ENCODE assay signal across 9 cellular contexts in the genomic region with DNA sequence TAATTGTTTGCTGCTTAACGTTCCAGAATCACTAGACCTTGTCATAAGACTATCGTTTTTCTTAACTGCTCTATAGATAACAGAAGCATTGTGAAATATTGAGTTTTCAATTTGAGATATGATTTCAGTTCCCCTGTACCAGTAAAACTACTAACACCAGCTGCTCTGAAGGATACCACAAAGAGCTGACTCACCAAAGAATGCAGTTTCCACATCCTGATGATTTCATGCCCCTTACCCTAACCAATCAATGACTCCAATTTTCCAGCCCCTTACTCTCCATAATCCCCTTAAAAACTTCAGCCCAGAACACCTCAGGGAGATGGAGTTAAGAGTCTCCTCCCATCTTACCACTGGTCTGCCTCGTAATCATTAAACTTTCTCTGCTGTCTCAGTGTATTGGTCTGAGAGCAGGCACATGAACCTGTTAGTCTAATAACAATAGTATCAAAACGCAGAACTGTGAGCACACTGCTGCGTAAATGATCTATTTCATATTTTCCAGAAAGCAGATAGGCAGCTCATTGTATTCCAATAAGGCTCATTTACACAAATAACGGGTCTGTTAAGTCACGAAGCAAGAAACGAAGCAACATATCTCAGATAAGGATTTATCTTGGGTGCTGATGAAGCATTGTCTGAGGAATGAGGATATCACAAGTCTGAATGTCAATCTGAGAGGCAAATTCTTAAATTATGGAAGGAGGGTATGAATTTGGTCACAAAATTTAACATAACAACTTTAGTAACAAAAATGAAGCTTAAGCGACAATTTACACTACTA. TPM values are rescaled to one million over a fixed set of nuclear protein-coding genes. Genes with fewer than 3 reads are reported as not detected.
DNase-seq lines count a peak whose midpoint lies in the region; ATAC-seq and TF ChIP-seq lines count a peak whose summit lies in the region.
"Had no signal": no experiment of that assay in that cellular context is flagged by ENCODE, and none has a peak within 500 bp of the region (broad histone marks: within the 10 kb centered on the region; RNA-seq: fewer than 3 reads in every experiment).

No MANE protein-coding gene starts in this region.

- H3K18ac ChIP-seq in IMR-90 (ENCODE audit: low read depth, low read length) (no peak overlapping the region), neuronal stem cell (ENCODE audit: low read length) (no peak overlapping the region)

- H3K9me1 ChIP-seq in IMR-90 (ENCODE audit: insufficient read depth, low read length) = no peaks in the 10 kb centered on the region

- DNase-seq in DND-41 (peak; percentile 28), IMR-90 (peak; percentile 58), neuronal stem cell (ENCODE audit: low spot score) (no peak), inferior parietal cortex (ENCODE audit: extremely low spot score) (no peak), glutamatergic neuron (no peak), cardiac septum (ENCODE audit: low spot score) (no peak)

- H3K27me3 Mint-ChIP-seq in activated naive CD8-positive, alpha-beta T cell = peaks cover 36% of the 10 kb centered on the region
- no peaks in the 10 kb centered on the region for H3K27me3 Mint-ChIP-seq in glutamatergic neuron (ENCODE audit: unreplicated experiment)

- H4K5ac ChIP-seq in IMR-90 (ENCODE audit: low read depth, low read length) = no peak overlapping the region

- no peak overlapping the region for H3K14ac ChIP-seq in IMR-90 (replicated peaks; ENCODE audit: low read depth, low read length)
- no peak overlapping the region for H3K14ac ChIP-seq in neuronal stem cell (ENCODE audit: low read length)

- H2BK12ac ChIP-seq in neuronal stem cell (ENCODE audit: low read length) = no peak overlapping the region

- BruUV-seq in IMR-90 (replicated peaks; lab: Mats Ljungman, UMichigan) = no TSS peak

- POLR2A ChIA-PET in IMR-90 (lab: Charles Lee; ENCODE audit: unreplicated experiment) = no interaction called here

- H3K9me3 Mint-ChIP-seq in activated naive CD8-positive, alpha-beta T cell (ENCODE audit: low read depth) = no peaks in the 10 kb centered on the region
- H3K9me3 Mint-ChIP-seq in glutamatergic neuron (ENCODE audit: unreplicated experiment) = no peaks in the 10 kb centered on the region

- no peak overlapping the region for H4K91ac ChIP-seq in IMR-90 (ENCODE audit: insufficient read depth, low read depth, low read length)
- no peak overlapping the region for H4K91ac ChIP-seq in neuronal stem cell (ENCODE audit: low read depth, low read length, poor library complexity)

- H3K4me1 ChIP-seq in DND-41 (ENCODE audit: insufficient read depth, low read length) = peaks cover 42% of the 10 kb centered on the region
- H3K4me1 ChIP-seq in IMR-90 (ENCODE audit: control insufficient read depth, insufficient read depth, low read length) = no peaks in the 10 kb centered on the region
- H3K4me1 ChIP-seq in neuronal stem cell (ENCODE audit: control insufficient read depth in 2 of 2, insufficient read depth in 1 of 2, low read depth in 1 of 2, low read length in 2 of 2) = no peaks in the 10 kb centered on the region

- no peaks in the 10 kb centered on the region for H3K36me3 Mint-ChIP-seq in activated naive CD8-positive, alpha-beta T cell
- no peaks in the 10 kb centered on the region for H3K36me3 Mint-ChIP-seq in glutamatergic neuron (ENCODE audit: unreplicated experiment)

- H3K27ac Mint-ChIP-seq in activated naive CD8-positive, alpha-beta T cell = peak overlapping the region; percentile 1
- H3K27ac Mint-ChIP-seq in glutamatergic neuron (ENCODE audit: unreplicated experiment) = no peak overlapping the region

- WGBS in IMR-90 (ENCODE audit: extremely low coverage in 2 of 2, insufficient read length in 1 of 2), 2 experiments = no CpG with 5 or more reads among the region's 9 CpGs
- WGBS in neuronal stem cell (ENCODE audit: extremely low coverage in 2 of 2, insufficient read length in 2 of 2, insufficient replicate concordance in 1 of 2), 2 donors = no CpG with 5 or more reads among the region's 9 CpGs

- H3K4me3 ChIP-seq in DND-41 (ENCODE audit: low read depth in 1 of 2, low read length in 2 of 2) = no peak overlapping the region
- H3K4me3 ChIP-seq in IMR-90 (ENCODE audit: insufficient read depth, low read depth, low read length) = no peak overlapping the region
- H3K4me3 ChIP-seq in neuronal stem cell (ENCODE audit: low read length in 2 of 2) = no peak overlapping the region
- H3K4me3 ChIP-seq: thoracic aorta had no signal

- H3K9ac ChIP-seq in DND-41 (ENCODE audit: low read depth, low read length) (0 out of 2 replicates have a peak overlapping the region, but pooled peaks have one; percentile 12), IMR-90 (ENCODE audit: low read depth, low read length) (peak overlapping the region; percentile 34; the same call in 1 of the 2 replicates), neuronal stem cell (ENCODE audit: low read depth, low read length, poor library complexity) (no peak overlapping the region)

- no peaks in the 10 kb centered on the region for H3K36me3 ChIP-seq in DND-41 (ENCODE audit: insufficient read depth, low read length)
- H3K36me3 ChIP-seq in IMR-90 (ENCODE audit: control insufficient read depth, insufficient read depth, low read length) = no peaks in the 10 kb centered on the region
- no peaks in the 10 kb centered on the region for H3K36me3 ChIP-seq in neuronal stem cell (replicated peaks in 1 of 2; ENCODE audit: control insufficient read depth in 2 of 2, insufficient read depth in 2 of 2, low read length in 2 of 2)
- H3K36me3 ChIP-seq: thoracic aorta had no signal

- dilution Hi-C loops in IMR-90 (cut with HindIII; ENCODE audit: low sequenced_read_pairs, unreplicated experiment) = no loop called here

- H2BK5ac ChIP-seq in IMR-90 (ENCODE audit: low read depth, low read length, poor library complexity, severe bottlenecking) (no peak overlapping the region), neuronal stem cell (ENCODE audit: low read length) (no peak overlapping the region)

- H3K79me1 ChIP-seq in IMR-90 (ENCODE audit: low read depth in 1 of 2, low read length in 2 of 2) (no peaks in the 10 kb centered on the region), neuronal stem cell (ENCODE audit: low read depth, low read length) (no peaks in the 10 kb centered on the region)

- no peak overlapping the region for H3K23ac ChIP-seq in IMR-90 (ENCODE audit: low read depth, low read length)
- no peak overlapping the region for H3K23ac ChIP-seq in neuronal stem cell (ENCODE audit: low read depth, low read length, poor library complexity)

- intact Hi-C loops in IMR-90 (cut with micrococcal nuclease) (no loop called here), cardiac septum (cut with DNase I) (no loop called here)

- H3K27me3 ChIP-seq in DND-41 (ENCODE audit: insufficient read depth, low read length, poor library complexity) = no peaks in the 10 kb centered on the region
- H3K27me3 ChIP-seq in IMR-90 (ENCODE audit: control insufficient read depth, insufficient read depth, low read length) = no peaks in the 10 kb centered on the region
- peaks cover 0 to 2% (median 0%) of the 10 kb centered on the region in 3 experiments for H3K27me3 ChIP-seq in neuronal stem cell (ENCODE audit: control insufficient read depth in 3 of 3, insufficient read depth in 3 of 3, low read depth in 1 of 3, low read length in 3 of 3)

- peak overlapping the region; percentile 54 for H3K4me2 ChIP-seq in DND-41 (ENCODE audit: insufficient read depth, low read length)
- peak overlapping the region; percentile 87 for H3K4me2 ChIP-seq in IMR-90 (ENCODE audit: low read depth, low read length)
- no peak overlapping the region for H3K4me2 ChIP-seq in neuronal stem cell (ENCODE audit: insufficient read depth, low read length, poor library complexity, severe bottlenecking)

- in situ Hi-C loops in IMR-90 (cut with MboI; ENCODE audit: low sequenced_read_pairs) = no loop called here

- H2AFZ ChIP-seq in DND-41 (ENCODE audit: low read depth, low read length) (no peak overlapping the region; the same call in 1 of the 2 replicates), IMR-90 (replicated peaks; ENCODE audit: low read length, poor library complexity) (peak overlapping the region; percentile 62), neuronal stem cell (ENCODE audit: low read length) (peak overlapping the region; percentile 24)

- peaks cover 16% of the 10 kb centered on the region for H3K4me1 Mint-ChIP-seq in activated naive CD8-positive, alpha-beta T cell (ENCODE audit: low read depth)
- H3K4me1 Mint-ChIP-seq in glutamatergic neuron (ENCODE audit: low read depth, unreplicated experiment) = peaks cover 10% of the 10 kb centered on the region

- H2BK120ac ChIP-seq in IMR-90 (ENCODE audit: low read depth, low read length) (no peak overlapping the region), neuronal stem cell (ENCODE audit: low read depth, low read length) (no peak overlapping the region)

- H2AK9ac ChIP-seq in IMR-90 (replicated peaks; ENCODE audit: low read depth, low read length, poor library complexity) = no peak overlapping the region

- H3K9me3 ChIP-seq in DND-41 (ENCODE audit: insufficient read depth, low read length, severe bottlenecking) (no peaks in the 10 kb centered on the region), IMR-90 (ENCODE audit: control insufficient read depth, insufficient read depth, low read length) (no peaks in the 10 kb centered on the region), neuronal stem cell (replicated peaks in 1 of 2; ENCODE audit: control insufficient read depth in 2 of 2, insufficient read depth in 1 of 2, low read depth in 1 of 2, low read length in 2 of 2) (no peaks in the 10 kb centered on the region)
- H3K9me3 ChIP-seq: thoracic aorta had no signal

- H3K56ac ChIP-seq in IMR-90 (ENCODE audit: extremely low read depth, insufficient read depth, low read length) = no peak overlapping the region

- ATAC-seq in DND-41 (ENCODE audit: insufficient read depth, low read depth) (peak; percentile 72), GM21529 (IDR thresholded peaks at IDR 0.05; ENCODE audit: unreplicated experiment) (peak; percentile 84), IMR-90 (ENCODE audit: low read depth) (peak; percentile 61)

- TF ChIP-seq POLR2A in IMR-90 (IDR thresholded peaks at IDR 0.05; ENCODE audit: low read depth, low read length) = no peak

- CTCF ChIA-PET in IMR-90 (lab: Yijun Ruan, JAX) = interaction anchor here (1.4 kb wide), 1 partner anchor 23 kb away, joined by 5 read pairs; no protein-coding TSS in a partner anchor

- no peak overlapping the region for H3K4ac ChIP-seq in IMR-90 (ENCODE audit: low read depth, low read length)
- H3K4ac ChIP-seq in neuronal stem cell (ENCODE audit: low read length) = no peak overlapping the region

- H4K20me1 ChIP-seq in DND-41 (ENCODE audit: insufficient read depth, low read length) (no peaks in the 10 kb centered on the region), IMR-90 (ENCODE audit: insufficient read depth, low read length) (no peaks in the 10 kb centered on the region)

- H3K27ac ChIP-seq in DND-41 (ENCODE audit: low read length) (peak overlapping the region; percentile 63), IMR-90 (ENCODE audit: insufficient read depth, low read length) (no peak overlapping the region), neuronal stem cell (replicated peaks; ENCODE audit: low read length) (no peak overlapping the region)
- H3K27ac ChIP-seq: thoracic aorta had no signal

- H3K4me3 Mint-ChIP-seq in activated naive CD8-positive, alpha-beta T cell = no peak overlapping the region
- no peak overlapping the region for H3K4me3 Mint-ChIP-seq in glutamatergic neuron (ENCODE audit: unreplicated experiment)

- H2AK5ac ChIP-seq in IMR-90 (ENCODE audit: low read depth, low read length) = no peak overlapping the region
- no peak overlapping the region for H2AK5ac ChIP-seq in neuronal stem cell (ENCODE audit: low read depth, low read length)

- H2BK20ac ChIP-seq in IMR-90 (ENCODE audit: low read depth, low read length) = no peak overlapping the region

- H2BK15ac ChIP-seq in IMR-90 (ENCODE audit: low read depth, low read length) (no peak overlapping the region), neuronal stem cell (ENCODE audit: low read length) (no peak overlapping the region)

- no peak for TF ChIP-seq RAD21 in IMR-90 (IDR thresholded peaks at IDR 0.05; ENCODE audit: low read length)

- no peaks in the 10 kb centered on the region for H3K79me2 ChIP-seq in DND-41 (ENCODE audit: insufficient read depth, low read length)

- H4K8ac ChIP-seq in IMR-90 (ENCODE audit: low read depth in 2 of 2, low read length in 2 of 2) = no peak overlapping the region
- no peak overlapping the region for H4K8ac ChIP-seq in neuronal stem cell (ENCODE audit: low read depth, low read length)

- TF ChIP-seq CTCF in DND-41 (IDR thresholded peaks at IDR 0.05; ENCODE audit: borderline replicate concordance, extremely low read depth, low read length, poor library complexity, severe bottlenecking) (no peak), IMR-90 (conservative IDR thresholded peaks at IDR 0.05; ENCODE audit: low read depth, low read length) (no peak), glutamatergic neuron (IDR thresholded peaks at IDR 0.05; ENCODE audit: partially characterized antibody, unreplicated experiment) (no peak)

RNA-seq across cellular contexts. Expression of gene CCNA1, which starts 14.1 kb away (rescaled TPM):
- total RNA-seq in IMR-90 (2012; rRNA removed) = not detected in 2 replicates
- 0.07 TPM in 1 of 2 replicates, not detected in the other for polyA plus RNA-seq in IMR-90 (2012; rRNA removed)
- 0.03 TPM in 1 of 2 replicates, not detected in the other for polyA plus RNA-seq in IMR-90 (2012; cell fraction: cytosol; rRNA removed)
- polyA plus RNA-seq in IMR-90 (2012; cell fraction: nucleus; rRNA removed; ENCODE audit: low replicate concordance) = 0.03 TPM in 1 of 2 replicates, not detected in the other
- polyA plus RNA-seq in neuronal stem cell (2013, experiment 1 of 2) = 3.0 TPM
- 3.0 TPM for polyA plus RNA-seq in neuronal stem cell (2013, experiment 2 of 2)
- 4.3 TPM for total RNA-seq in glutamatergic neuron (ENCODE audit: unreplicated experiment)
- total RNA-seq in cardiac septum = 2.0 TPM

Comparison
In these comparisons a context has a peak if more than half of its experiments do, and no peak if none do; other contexts are left out.
1. DNase-seq: peak in DND-41 (single experiment) and IMR-90 (single experiment); none in neuronal stem cell (single experiment), inferior parietal cortex (single experiment), glutamatergic neuron (single experiment) and cardiac septum (single experiment).
2. Peak in every context shown above with its lines, with median percentiles within 50 percentile points of each other: ATAC-seq.